In genomic region chr15:52735231-52736089, GRCh38 we compare ENCODE assay signal across 9 cellular contexts. TPM values are rescaled to one million over a fixed set of nuclear protein-coding genes. Genes with fewer than 3 reads are reported as not detected.
DNase-seq lines count a peak whose midpoint lies in the region; ATAC-seq, FAIRE-seq and TF ChIP-seq lines count a peak whose summit lies in the region.
"Had no signal": no experiment of that assay in that cellular context is flagged by ENCODE, and none has a peak within 500 bp of the region (broad histone marks: within the 10 kb centered on the region; RNA-seq: fewer than 3 reads in every experiment).

No MANE protein-coding gene starts in this region.

- H3K4me1 ChIP-seq in breast epithelium = no peaks in the 10 kb centered on the region

- no peaks in the 10 kb centered on the region for H3K27me3 ChIP-seq in breast epithelium

- no peaks in the 10 kb centered on the region for H3K9me3 ChIP-seq in breast epithelium

- POLR2A ChIA-PET in WTC11 (lab: Charles Lee) = no interaction called here

- H3K4me3 ChIP-seq in breast epithelium = no peak overlapping the region

- no peak overlapping the region for H3K27ac Mint-ChIP-seq in WTC11

- no peak overlapping the region for H3K27ac ChIP-seq in breast epithelium

- FAIRE-seq in islet of Langerhans (lab: Jason Lieb, UNC) = peak; percentile 43

- H3K27me3 Mint-ChIP-seq in WTC11 (ENCODE audit: low read depth) = peaks cover 10% of the 10 kb centered on the region

- H3K36me3 Mint-ChIP-seq in WTC11 = peaks cover 21% of the 10 kb centered on the region

- no peaks in the 10 kb centered on the region for H3K36me3 ChIP-seq in breast epithelium

- TF ChIP-seq CTCF in WTC11 (IDR thresholded peaks at IDR 0.05) = peak; percentile 81
- TF ChIP-seq CTCF in breast epithelium (IDR thresholded peaks at IDR 0.05) = peak; percentile 84 to 91 (median 88)

- H3K9me3 Mint-ChIP-seq in WTC11 = peaks cover 21% of the 10 kb centered on the region

- peaks cover 29% of the 10 kb centered on the region for H3K4me1 Mint-ChIP-seq in WTC11

- CTCF ChIA-PET in WTC11 (lab: Charles Lee) = interaction anchor here (0.6 to 1.9 kb wide), 31 partner anchors 10 to 666 kb away, joined by 3 to 25 read pairs (median 3); partner anchors contain the start of gene MYO5C

- peak; percentile 32 to 42 for DNase-seq in NCI-H187 (lab: John Stamatoyannopoulos, UW)
- DNase-seq in NCI-H187 treated with DMSO at 0.1 percent for 48 hours (lab: John Stamatoyannopoulos, UW) = no peak
- peak; percentile 80 for DNase-seq in NCI-H2227 (lab: John Stamatoyannopoulos, UW; ENCODE audit: unreplicated experiment)
- DNase-seq in WTC11 (ENCODE audit: low spot score) = peak; percentile 64
- DNase-seq in breast epithelium (ENCODE audit: low spot score in 2 of 2) = peak in 1 of 2 donors; percentile 32
- DNase-seq in stimulated activated CD4-positive, alpha-beta T cell treated with anti-CD3 and anti-CD28 coated beads, Interleukin-2, amount 100 ng/mL, for 24 hours = peak; percentile 50 to 78

- intact Hi-C loops in breast epithelium (cut with DNase I; ENCODE audit: low total_unique reads) = loop anchor here (5.0 kb wide), 1 partner anchor 483 kb away; no protein-coding TSS in a partner anchor

- no peak for TF ChIP-seq POLR2A in breast epithelium (IDR thresholded peaks at IDR 0.05)

- H3K4me3 Mint-ChIP-seq in WTC11 = no peak overlapping the region

- ATAC-seq in HG03108 (IDR thresholded peaks at IDR 0.05; ENCODE audit: unreplicated experiment) (peak; percentile 70), WTC11 (peak; percentile 89)

TF ChIP-seq in WTC11, 78 proteins besides CTCF, POLR2A, EP300 and RAD21:
- TF ChIP-seq NFE2L1 (CRISPR knock-in tag; IDR thresholded peaks at IDR 0.05) (no peak), FOXP1 (CRISPR knock-in tag; IDR thresholded peaks at IDR 0.05; ENCODE audit: borderline replicate concordance) (no peak), ZSCAN18 (CRISPR knock-in tag; IDR thresholded peaks at IDR 0.05) (no peak), ATF2 (CRISPR knock-in tag; IDR thresholded peaks at IDR 0.05; ENCODE audit: borderline replicate concordance, low read depth) (no peak), JAZF1 (CRISPR knock-in tag; IDR thresholded peaks at IDR 0.05) (no peak), PRRX2 (CRISPR knock-in tag; IDR thresholded peaks at IDR 0.05) (no peak), E2F1 (CRISPR knock-in tag; IDR thresholded peaks at IDR 0.05) (no peak), IRF1 (CRISPR knock-in tag; IDR thresholded peaks at IDR 0.05) (no peak), ZNF416 (CRISPR knock-in tag; IDR thresholded peaks at IDR 0.05) (no peak), ZNF219 (CRISPR knock-in tag; IDR thresholded peaks at IDR 0.05; ENCODE audit: borderline replicate concordance) (no peak), ZNF138 (CRISPR knock-in tag; conservative IDR thresholded peaks at IDR 0.05) (no peak), TEAD1 (CRISPR knock-in tag; IDR thresholded peaks at IDR 0.05) (no peak)

RNA-seq across cellular contexts. Expression of gene ONECUT1, which starts 54.7 kb away (rescaled TPM):
- total RNA-seq in WTC11 (2021) (33.8 to 39.3 TPM (median 35.9 TPM) in 3 replicates), breast epithelium (not detected)
- total RNA-seq: skeletal muscle tissue had no signal

RNA-seq across cellular contexts. Expression of gene ATOSA, which starts 56.3 kb away (rescaled TPM):
- total RNA-seq in WTC11 (2021) (11.8 to 13.2 TPM (median 11.9 TPM) in 3 replicates), breast epithelium (100 to 1,000 TPM; 157 to 215 (median 168) TPM)

Comparison
In these comparisons a context has a peak if more than half of its experiments do, and no peak if none do; other contexts are left out.
1. RNA of gene ONECUT1, which starts 54.7 kb away (total RNA-seq): 33.8 to 39.3 TPM in WTC11; not detected in breast epithelium; every median in the first group is over 10 times any median in the second.
2. RNA of gene ATOSA, which starts 56.3 kb away (total RNA-seq): 157 to 215 TPM in breast epithelium; 11.8 to 13.2 TPM in WTC11; every median in the first group is over 10 times any median in the second.